In genomic region chr12:51971679-51972423, GRCh38 we compare ENCODE assay signal across 9 cellular contexts. TPM values are rescaled to one million over a fixed set of nuclear protein-coding genes. Genes with fewer than 3 reads are reported as not detected.
DNase-seq lines count a peak whose midpoint lies in the region; ATAC-seq lines count a peak whose summit lies in the region.
"Had no signal": no experiment of that assay in that cellular context is flagged by ENCODE, and none has a peak within 500 bp of the region (broad histone marks: within the 10 kb centered on the region; RNA-seq: fewer than 3 reads in every experiment).

No MANE protein-coding gene starts in this region.

- H3K27ac ChIP-seq in skin epidermis = peak overlapping the region in 16 of 21 experiments; percentile 31 to 77 (median 56)

- H3K4me3 ChIP-seq in Jurkat, Clone E6-1 (ENCODE audit: low read length) = no peak overlapping the region
- H3K4me3 ChIP-seq in skin epidermis = no peak overlapping the region

- H3K27ac Mint-ChIP-seq in dendritic cell treated with granulocyte-macrophage colony-stimulating factor and Interleukin-4, amounts not matched to agents 40 ng/mL and 50 ng/mL, for 4 days = peak overlapping the region; percentile 73

- peaks cover 70% of the 10 kb centered on the region for H3K4me1 Mint-ChIP-seq in dendritic cell treated with granulocyte-macrophage colony-stimulating factor and Interleukin-4, amounts not matched to agents 40 ng/mL and 50 ng/mL, for 4 days (ENCODE audit: low read depth)

- intact Hi-C loops in dendritic cell treated with granulocyte-macrophage colony-stimulating factor and Interleukin-4, amounts not matched to agents 40 ng/mL and 50 ng/mL, for 4 days (cut with micrococcal nuclease) = loop anchor here (10.0 kb wide), 1 partner anchor 47 kb away; no protein-coding TSS in a partner anchor
- intact Hi-C loops in cardiac septum (cut with DNase I) = no loop called here

- peak overlapping the region; percentile 60 for H3K4me3 Mint-ChIP-seq in dendritic cell treated with granulocyte-macrophage colony-stimulating factor and Interleukin-4, amounts not matched to agents 40 ng/mL and 50 ng/mL, for 4 days

- peaks cover 19% of the 10 kb centered on the region for H3K36me3 Mint-ChIP-seq in dendritic cell treated with granulocyte-macrophage colony-stimulating factor and Interleukin-4, amounts not matched to agents 40 ng/mL and 50 ng/mL, for 4 days (ENCODE audit: low read depth)

- no peaks in the 10 kb centered on the region for H3K27me3 Mint-ChIP-seq in dendritic cell treated with granulocyte-macrophage colony-stimulating factor and Interleukin-4, amounts not matched to agents 40 ng/mL and 50 ng/mL, for 4 days

- ATAC-seq in GM19043 (IDR thresholded peaks at IDR 0.05; ENCODE audit: low read depth, unreplicated experiment) (peak; percentile 44), GM18861 (IDR thresholded peaks at IDR 0.05; ENCODE audit: unreplicated experiment) (no peak)

- H3K9me3 Mint-ChIP-seq in dendritic cell treated with granulocyte-macrophage colony-stimulating factor and Interleukin-4, amounts not matched to agents 40 ng/mL and 50 ng/mL, for 4 days = no peaks in the 10 kb centered on the region

- DNase-seq in Jurkat, Clone E6-1 (ENCODE audit: low read depth, low spot score) = peak; percentile 30
- no peak for DNase-seq in NCI-H524 (lab: John Stamatoyannopoulos, UW)
- no peak for DNase-seq in GDM1 (lab: John Stamatoyannopoulos, UW)
- no peak for DNase-seq in cardiac septum (ENCODE audit: low spot score)

RNA-seq across cellular contexts. Expression of gene ACVR1B, which starts 20.4 kb away (rescaled TPM):
- 16.4 TPM for polyA plus RNA-seq in Jurkat, Clone E6-1 (2012; ENCODE audit: insufficient read depth, insufficient read length)
- 9.3 TPM for total RNA-seq in cardiac septum

RNA-seq across cellular contexts. Expression of gene TAMALIN, which starts 34.9 kb away (rescaled TPM):
- polyA plus RNA-seq in Jurkat, Clone E6-1 (2012; ENCODE audit: insufficient read depth, insufficient read length) = 18.4 TPM
- 27.5 TPM for total RNA-seq in cardiac septum
- total RNA-seq: NCI-H460 had no signal
